29 cellular contexts compared by ENCODE assay signal in genomic region chr3:59938857-59939256, GRCh38.
"Had no signal": no experiment of that assay in that cellular context is flagged by ENCODE, and none has a peak within 500 bp of the region (broad histone marks: within the 10 kb centered on the region; RNA-seq: fewer than 3 reads in every experiment).

No MANE protein-coding gene starts in this region.

- H3K9me3 ChIP-seq: SJCRH30 had no signal

- H3K4me3 Mint-ChIP-seq: activated CD4-positive, alpha-beta memory T cell treated with anti-CD3 and anti-CD28 coated beads for 36 hours; activated naive CD4-positive, alpha-beta T cell treated with anti-CD3 and anti-CD28 coated beads, Interleukin-2, amount 10 ng/mL, durations not matched to agents 7 days and 5 days; activated naive CD8-positive, alpha-beta T cell treated with anti-CD3 and anti-CD28 coated beads for 36 hours; activated T-helper 17 cell treated with anti-CD3 and anti-CD28 coated beads, Interleukin-2, amount 50 U/mL, for 72 hours; central memory CD8-positive, alpha-beta T cell; T-helper 1 cell treated with Interleukin-12 subunit alpha and Interleukin-12 subunit beta and Interleukin-4 antibody, amounts not matched to agents 30 μg/mL and 1 μg/mL, for 36 hours; T-helper 2 cell treated with Interferon-gamma antibody and Interleukin-4, amounts not matched to agents 5 μg/mL and 100 μg/mL, for 36 hours had no signal

- H3K27ac Mint-ChIP-seq: activated CD4-positive, alpha-beta memory T cell treated with anti-CD3 and anti-CD28 coated beads for 36 hours; activated naive CD4-positive, alpha-beta T cell treated with anti-CD3 and anti-CD28 coated beads, Interleukin-2, amount 10 ng/mL, durations not matched to agents 7 days and 5 days; activated naive CD8-positive, alpha-beta T cell treated with anti-CD3 and anti-CD28 coated beads for 36 hours; activated T-cell treated with anti-CD3 and anti-CD28 coated beads, Interleukin-2, amount 50 U/mL, for 72 hours; activated T-helper 17 cell treated with anti-CD3 and anti-CD28 coated beads, Interleukin-2, amount 50 U/mL, for 72 hours; T-helper 1 cell treated with Interleukin-12 subunit alpha and Interleukin-12 subunit beta and Interleukin-4 antibody, amounts not matched to agents 30 μg/mL and 1 μg/mL, for 36 hours; T-helper 2 cell treated with Interferon-gamma antibody and Interleukin-4, amounts not matched to agents 5 μg/mL and 100 μg/mL, for 36 hours had no signal

- ATAC-seq: activated T-cell treated with anti-CD3 and anti-CD28 coated beads, Interleukin-2, amount 50 U/mL, for 72 hours; activated T-helper 17 cell treated with anti-CD3 and anti-CD28 coated beads, Interleukin-2, amount 50 U/mL, for 72 hours; K562; Panc1 had no signal

- H3K9me3 Mint-ChIP-seq: activated T-helper 17 cell treated with anti-CD3 and anti-CD28 coated beads, Interleukin-2, amount 50 U/mL, for 72 hours; central memory CD8-positive, alpha-beta T cell had no signal

- DNase-seq: activated CD4-positive, alpha-beta memory T cell treated with anti-CD3 and anti-CD28 coated beads for 36 hours; activated CD4-positive, alpha-beta T cell treated with anti-CD3 and anti-CD28 coated beads, Interleukin-2, amount 50 U/mL, for 1 hour; activated CD8-positive, alpha-beta memory T cell treated with anti-CD3 and anti-CD28 coated beads, Interleukin-2, amount 50 U/mL, for 4 hours; activated effector memory CD4-positive, alpha-beta T cell treated with anti-CD3 and anti-CD28 coated beads, Interleukin-2, amount 50 U/mL, for 16 hours; activated naive CD4-positive, alpha-beta T cell treated with anti-CD3 and anti-CD28 coated beads, Interleukin-2, amount 10 ng/mL, durations not matched to agents 7 days and 5 days; activated naive CD8-positive, alpha-beta T cell treated with anti-CD3 and anti-CD28 coated beads for 36 hours; activated T-cell treated with anti-CD3 and anti-CD28 coated beads for 4 hours; activated T-cell treated with anti-CD3 and anti-CD28 coated beads, Interleukin-2, amount 50 U/mL, for 72 hours; amniotic stem cell; aorta; brain microvascular endothelial cell; IMR-90; NCI-H1092 treated with DMSO at 0.1 percent for 48 hours; NCI-H1417; NCI-H146; NCI-H187 treated with DMSO at 0.1 percent for 48 hours; NCI-H2081 treated with DMSO at 0.1 percent for 48 hours; NCI-H226; NCI-H446 treated with DMSO at 0.1 percent for 48 hours; NCI-H524 treated with DMSO at 0.1 percent for 48 hours; SHP77; SJCRH30 had no signal

- H3K27ac ChIP-seq: brain microvascular endothelial cell, SJCRH30, SK-N-MC had no signal

- H3K36me3 ChIP-seq: brain microvascular endothelial cell, SJCRH30 had no signal

- H3K27me3 ChIP-seq: brain microvascular endothelial cell, SJCRH30 had no signal

- H3K4me3 ChIP-seq: K562, SJCRH30, SK-N-MC had no signal

- H3K27me3 Mint-ChIP-seq: activated CD4-positive, alpha-beta memory T cell treated with anti-CD3 and anti-CD28 coated beads for 36 hours; activated naive CD4-positive, alpha-beta T cell treated with anti-CD3 and anti-CD28 coated beads, Interleukin-2, amount 10 ng/mL, durations not matched to agents 7 days and 5 days; activated naive CD8-positive, alpha-beta T cell treated with anti-CD3 and anti-CD28 coated beads for 36 hours; activated T-helper 17 cell treated with anti-CD3 and anti-CD28 coated beads, Interleukin-2, amount 50 U/mL, for 72 hours; central memory CD8-positive, alpha-beta T cell had no signal

- H3K4me1 ChIP-seq: SJCRH30 had no signal
